ENCODE assay signal across 15 cellular contexts in genomic region chr15:52737720-52738119, GRCh38. TPM values are rescaled to one million over a fixed set of nuclear protein-coding genes. Genes with fewer than 3 reads are reported as not detected.
"Had no signal": no experiment of that assay in that cellular context is flagged by ENCODE, and none has a peak within 500 bp of the region (broad histone marks: within the 10 kb centered on the region; RNA-seq: fewer than 3 reads in every experiment).

No MANE protein-coding gene starts in this region.

- H3K9me3 ChIP-seq: esophagus squamous epithelium, gastroesophageal sphincter, pancreas, transverse colon had no signal

- H3K36me3 ChIP-seq: esophagus squamous epithelium, gastroesophageal sphincter, pancreas, transverse colon had no signal

- H3K27ac ChIP-seq: esophagus squamous epithelium, gastroesophageal sphincter, pancreas, transverse colon had no signal

- DNase-seq: activated CD4-positive, alpha-beta T cell treated with anti-CD3 and anti-CD28 coated beads, Interleukin-2, amount 50 U/mL, for 4 hours; activated CD4-positive, CD25-positive, alpha-beta regulatory T cell treated with anti-CD3 and anti-CD28 coated beads, Interleukin-2, amount 50 U/mL, for 72 hours; activated gamma-delta T cell; activated T-cell treated with anti-CD3 and anti-CD28 coated beads, Interleukin-2, amount 50 U/mL, for 1 hour; anterior cingulate cortex; esophagus squamous epithelium; pancreas; small intestine; transverse colon had no signal

- H3K4me3 ChIP-seq: esophagus squamous epithelium, gastroesophageal sphincter, pancreas, transverse colon had no signal

- ATAC-seq: gastroesophageal sphincter; pancreas; stimulated activated effector memory CD8-positive, alpha-beta T cell treated with anti-CD3 and anti-CD28 coated beads, Interleukin-12 subunit alpha, Interleukin-12 subunit beta, amount 100 ng/mL, for 72 hours had no signal

- H3K27me3 ChIP-seq: esophagus squamous epithelium, gastroesophageal sphincter, pancreas, transverse colon had no signal

RNA-seq across cellular contexts. Expression of gene ONECUT1, which starts 52.4 kb away (rescaled TPM):
- total RNA-seq: dermis microvascular lymphatic vessel endothelial cell; esophagus squamous epithelium; mesenteric fat pad; T-helper 2 cell treated with Interferon-gamma antibody and Interleukin-4, amounts not matched to agents 100 ng/mL and 5 ng/mL, for 36 hours had no signal
- polyA plus RNA-seq: keratinocyte, small intestine had no signal
